Comparison of ENCODE assay signal across 8 cellular contexts in the genomic region with DNA sequence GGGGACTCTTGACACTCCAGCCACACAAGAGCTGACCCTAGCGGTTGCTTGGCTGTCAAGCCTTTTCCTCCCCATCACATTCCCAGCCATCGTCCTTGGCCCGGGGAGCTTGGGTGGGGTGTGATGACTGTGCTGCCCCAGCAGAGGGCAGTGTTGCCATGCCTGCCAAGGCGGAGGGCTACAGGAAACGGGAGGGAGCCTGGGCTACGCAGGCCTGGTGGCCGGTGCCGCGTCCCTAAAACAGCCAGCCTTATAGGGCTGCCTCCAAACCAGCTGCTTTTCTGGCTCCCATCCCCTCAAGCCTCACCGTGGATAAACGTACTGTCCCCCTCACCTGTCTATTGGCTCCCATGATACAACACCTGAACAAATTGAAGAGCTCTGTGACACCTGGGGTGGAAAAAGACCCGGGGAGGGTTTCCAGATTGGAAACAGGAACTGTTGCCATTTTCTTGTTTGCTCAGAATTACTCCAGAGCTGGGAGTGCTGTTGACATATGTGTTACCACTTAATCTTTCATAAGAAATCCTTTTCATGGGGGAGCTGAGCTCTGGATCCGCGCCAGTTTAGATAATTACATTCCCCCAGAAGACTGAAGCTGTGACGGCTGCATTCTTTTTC.
DNase-seq lines count a peak whose midpoint lies in the region; ATAC-seq and TF ChIP-seq lines count a peak whose summit lies in the region.

No MANE protein-coding gene starts in this region.

- 8% methylated on average over 9 of the region's 15 CpGs; no CpG with 5 or more reads in 1 of the 2 donors for WGBS in transverse colon (ENCODE audit: low coverage in 1 of 2), 2 donors

- H3K27me3 ChIP-seq in transverse colon, result peaks cover 3% of the 10 kb centered on the region

- intact Hi-C loops in Calu3 (cut with micrococcal nuclease; ENCODE audit: unreplicated experiment), result no loop called here
- intact Hi-C loops in transverse colon (cut with DNase I; ENCODE audit: low total_unique reads), result no loop called here

- in situ Hi-C loops in transverse colon (cut with MboI; ENCODE audit: low pct_ligation_motif_present in 1 of 4, low pct_unique_long_range_greater_than_20kb in 1 of 4, low sequenced_read_pairs in 3 of 4), result no loop called here

- H3K4me3 Mint-ChIP-seq in Calu3 (ENCODE audit: low read depth, unreplicated experiment) (no peak overlapping the region), nephron (peak overlapping the region; percentile 9 to 24 (median 23))
- H3K4me3 Mint-ChIP-seq in activated CD4-positive, alpha-beta T cell treated with anti-CD3 and anti-CD28 coated beads, Interleukin-2, amount 10 ng/mL, durations not matched to agents 7 days and 5 days, result no peak overlapping the region

- H3K27ac Mint-ChIP-seq in Calu3 (ENCODE audit: unreplicated experiment), result no peak overlapping the region
- no peak overlapping the region for H3K27ac Mint-ChIP-seq in activated CD4-positive, alpha-beta T cell treated with anti-CD3 and anti-CD28 coated beads, Interleukin-2, amount 10 ng/mL, durations not matched to agents 7 days and 5 days
- peak overlapping the region; percentile 71 to 87 (median 72) for H3K27ac Mint-ChIP-seq in nephron

- POLR2A ChIA-PET in activated CD4-positive, alpha-beta T cell treated with anti-CD3 and anti-CD28 coated beads, Interleukin-2, amount 10 ng/mL, durations not matched to agents 7 days and 5 days (lab: Charles Lee), result no interaction called here

- H3K4me1 Mint-ChIP-seq in Calu3 (ENCODE audit: low read depth, unreplicated experiment) (no peaks in the 10 kb centered on the region), nephron (peaks cover 10% of the 10 kb centered on the region)
- no peaks in the 10 kb centered on the region for H3K4me1 Mint-ChIP-seq in activated CD4-positive, alpha-beta T cell treated with anti-CD3 and anti-CD28 coated beads, Interleukin-2, amount 10 ng/mL, durations not matched to agents 7 days and 5 days

- no peaks in the 10 kb centered on the region for H3K36me3 ChIP-seq in transverse colon

- TF ChIP-seq EP300 in transverse colon (IDR thresholded peaks at IDR 0.05; ENCODE audit: low read depth), result no peak

- peak; percentile 96 for ATAC-seq in GM19351 (IDR thresholded peaks at IDR 0.05; ENCODE audit: unreplicated experiment)
- peak; percentile 94 for ATAC-seq in HG03378 (IDR thresholded peaks at IDR 0.05; ENCODE audit: unreplicated experiment)

- H3K9me3 Mint-ChIP-seq in Calu3 (ENCODE audit: low read depth, unreplicated experiment) (peaks cover 6% of the 10 kb centered on the region), nephron (no peaks in the 10 kb centered on the region)
- H3K9me3 Mint-ChIP-seq in activated CD4-positive, alpha-beta T cell treated with anti-CD3 and anti-CD28 coated beads, Interleukin-2, amount 10 ng/mL, durations not matched to agents 7 days and 5 days, result no peaks in the 10 kb centered on the region

- CTCF ChIA-PET in Calu3 (lab: Charles Lee), result interaction anchor here (0.6 kb wide), 1 partner anchor 81 kb away, joined by 6 read pairs; no protein-coding TSS in a partner anchor
- CTCF ChIA-PET in activated CD4-positive, alpha-beta T cell treated with anti-CD3 and anti-CD28 coated beads, Interleukin-2, amount 10 ng/mL, durations not matched to agents 7 days and 5 days (lab: Charles Lee), result interaction anchor here (0.7 kb wide), 1 partner anchor 29 kb away, joined by 3 read pairs; no protein-coding TSS in a partner anchor

- H3K27me3 Mint-ChIP-seq in Calu3 (ENCODE audit: unreplicated experiment) (no peaks in the 10 kb centered on the region), nephron (ENCODE audit: low read depth) (peaks cover 36% of the 10 kb centered on the region)
- no peaks in the 10 kb centered on the region for H3K27me3 Mint-ChIP-seq in activated CD4-positive, alpha-beta T cell treated with anti-CD3 and anti-CD28 coated beads, Interleukin-2, amount 10 ng/mL, durations not matched to agents 7 days and 5 days

- BruUV-seq in Calu3 (replicated peaks; lab: Mats Ljungman, UMichigan), result no TSS peak

- TF ChIP-seq CTCF in Calu3 (IDR thresholded peaks at IDR 0.05; ENCODE audit: unreplicated experiment) (peak; percentile 63), fibroblast of the aortic adventitia (IDR thresholded peaks at IDR 0.05; ENCODE audit: insufficient read depth, low read length) (peak; percentile 87), nephron (IDR thresholded peaks at IDR 0.05; ENCODE audit: unreplicated experiment in 3 of 3) (peak; percentile 95 to 98 (median 96)), transverse colon (IDR thresholded peaks at IDR 0.05) (peak; percentile 77 to 96 (median 93))

- H3K36me3 Mint-ChIP-seq in Calu3 (ENCODE audit: insufficient read depth, unreplicated experiment) (no peaks in the 10 kb centered on the region), nephron (ENCODE audit: low read depth) (no peaks in the 10 kb centered on the region)
- no peaks in the 10 kb centered on the region for H3K36me3 Mint-ChIP-seq in activated CD4-positive, alpha-beta T cell treated with anti-CD3 and anti-CD28 coated beads, Interleukin-2, amount 10 ng/mL, durations not matched to agents 7 days and 5 days (ENCODE audit: low read depth)

- peak; percentile 53 for DNase-seq in Calu3
- DNase-seq in NCI-H345 (lab: John Stamatoyannopoulos, UW), result peak; percentile 93
- DNase-seq in activated CD4-positive, alpha-beta T cell treated with anti-CD3 and anti-CD28 coated beads, Interleukin-2, amount 10 ng/mL, durations not matched to agents 7 days and 5 days, result peak; percentile 44
- DNase-seq in fibroblast of the aortic adventitia (ENCODE audit: low read depth), result peak; percentile 25
- DNase-seq in transverse colon, result peak; percentile 67

- H3K27ac ChIP-seq in transverse colon, result no peak overlapping the region

- H3K9me3 ChIP-seq in transverse colon, result no peaks in the 10 kb centered on the region

- no peak overlapping the region for H3K4me3 ChIP-seq in fibroblast of the aortic adventitia (ENCODE audit: low read depth, low read length)
- H3K4me3 ChIP-seq in transverse colon, result no peak overlapping the region

- peaks cover 0 to 11% (median 3%) of the 10 kb centered on the region in 4 donors for H3K4me1 ChIP-seq in transverse colon

- no peak for TF ChIP-seq POLR2A in transverse colon (IDR thresholded peaks at IDR 0.05)

Comparison
In these comparisons a context has a peak if more than half of its experiments do, and no peak if none do; other contexts are left out.
1. DNase-seq: peak in every context shown above with its lines; median percentile 93 in NCI-H345; 67 in transverse colon; 53 in Calu3; 44 in activated CD4-positive, alpha-beta T cell treated with anti-CD3 and anti-CD28 coated beads, Interleukin-2, amount 10 ng/mL, durations not matched to agents 7 days and 5 days; 25 in fibroblast of the aortic adventitia.
2. H3K27ac Mint-ChIP-seq: peak in nephron (3 of 3); none in Calu3 (single experiment) and activated CD4-positive, alpha-beta T cell treated with anti-CD3 and anti-CD28 coated beads, Interleukin-2, amount 10 ng/mL, durations not matched to agents 7 days and 5 days (single experiment).
3. H3K4me3 Mint-ChIP-seq: peak in nephron (3 of 3); none in Calu3 (single experiment) and activated CD4-positive, alpha-beta T cell treated with anti-CD3 and anti-CD28 coated beads, Interleukin-2, amount 10 ng/mL, durations not matched to agents 7 days and 5 days (single experiment).
4. Peak in every context shown above with its lines, with median percentiles within 50 percentile points of each other: CTCF ChIP-seq.